16 cellular contexts compared by ENCODE assay signal in genomic region chr1:204322329-204322868, GRCh38. TPM values are rescaled to one million over a fixed set of nuclear protein-coding genes. Genes with fewer than 3 reads are reported as not detected.
DNase-seq lines count a peak whose midpoint lies in the region; ATAC-seq and TF ChIP-seq lines count a peak whose summit lies in the region.
"Had no signal": no experiment of that assay in that cellular context is flagged by ENCODE, and none has a peak within 500 bp of the region (broad histone marks: within the 10 kb centered on the region; RNA-seq: fewer than 3 reads in every experiment).

No MANE protein-coding gene starts in this region.

- H3K14ac ChIP-seq in mesenchymal stem cell (ENCODE audit: low read length in 2 of 2) = no peak overlapping the region

- H3K4ac ChIP-seq in mesenchymal stem cell (ENCODE audit: low read depth in 1 of 2, low read length in 2 of 2) = peak overlapping the region; percentile 83 to 88

- CTCF ChIA-PET in WTC11 (lab: Charles Lee) = interaction anchor here (0.7 to 1.6 kb wide), 7 partner anchors 19 to 115 kb away, joined by 3 to 7 read pairs (median 4); no protein-coding TSS in a partner anchor

- peak; percentile 51 for ATAC-seq in GM23338
- peak; percentile 78 for ATAC-seq in WTC11
- no peak for ATAC-seq in right cardiac atrium
- ATAC-seq: HepG2 had no signal

- H2AFZ ChIP-seq in GM23338 (no peak overlapping the region), mesenchymal stem cell (ENCODE audit: low read depth, low read length) (no peak overlapping the region), smooth muscle cell (ENCODE audit: low read depth) (no peak overlapping the region)

- H3K4me3 Mint-ChIP-seq in GM23338 (no peak overlapping the region), WTC11 (no peak overlapping the region)
- H3K4me3 Mint-ChIP-seq: B cell; CD4-positive, alpha-beta T cell had no signal

- H3F3A ChIP-seq in GM23338 (replicated peaks; ENCODE audit: low read depth) = no peaks in the 10 kb centered on the region
- peaks cover 10% of the 10 kb centered on the region for H3F3A ChIP-seq in smooth muscle cell (ENCODE audit: low read depth)

- H3K27ac Mint-ChIP-seq in GM23338 (no peak overlapping the region), WTC11 (no peak overlapping the region)
- H3K27ac Mint-ChIP-seq: B cell; CD4-positive, alpha-beta T cell had no signal

- POLR2A ChIA-PET in WTC11 (lab: Charles Lee) = no interaction called here

- WGBS in mesenchymal stem cell = 70% methylated on average over 8 of the region's 8 CpGs
- WGBS in smooth muscle cell (ENCODE audit: low lambda C conversion rate) = 72% methylated on average over 8 of the region's 8 CpGs
- WGBS in right cardiac atrium = 71% methylated on average over 8 of the region's 8 CpGs

- H3K4me1 ChIP-seq in GM23338 (ENCODE audit: insufficient read depth) = no peaks in the 10 kb centered on the region
- H3K4me1 ChIP-seq in mesenchymal stem cell (ENCODE audit: control insufficient read depth, insufficient read depth, low read depth, low read length) = peaks cover 10% of the 10 kb centered on the region
- peaks cover 46% of the 10 kb centered on the region for H3K4me1 ChIP-seq in smooth muscle cell (ENCODE audit: low read depth)
- peaks cover 2% of the 10 kb centered on the region for H3K4me1 ChIP-seq in right cardiac atrium (ENCODE audit: control insufficient read depth, insufficient read depth, low read length)

- H4K91ac ChIP-seq in mesenchymal stem cell (ENCODE audit: low read length) = peak overlapping the region; percentile 34

- H3K9me3 ChIP-seq in mesenchymal stem cell (ENCODE audit: control insufficient read depth, low read length) (no peaks in the 10 kb centered on the region), smooth muscle cell (replicated peaks; ENCODE audit: low read depth) (no peaks in the 10 kb centered on the region), right cardiac atrium (ENCODE audit: control insufficient read depth, low read length) (no peaks in the 10 kb centered on the region)

- no peaks in the 10 kb centered on the region for H3K79me1 ChIP-seq in mesenchymal stem cell (replicated peaks; ENCODE audit: low read length, poor library complexity, severe bottlenecking)

- peak overlapping the region; percentile 85 to 95 for H2BK12ac ChIP-seq in mesenchymal stem cell (ENCODE audit: low read length in 2 of 2)

- H3K4me2 ChIP-seq in GM23338 (no peak overlapping the region), mesenchymal stem cell (ENCODE audit: low read length, poor library complexity, severe bottlenecking) (no peak overlapping the region), smooth muscle cell (no peak overlapping the region)

- TF ChIP-seq CTCF in GM23338 (conservative IDR thresholded peaks at IDR 0.05; ENCODE audit: low read depth in 2 of 2) (no peak), WTC11 (IDR thresholded peaks at IDR 0.05) (no peak), smooth muscle cell (IDR thresholded peaks at IDR 0.05; ENCODE audit: borderline replicate concordance, insufficient read depth, poor library complexity, severe bottlenecking) (no peak)

- H3K9me3 Mint-ChIP-seq in GM23338 (no peaks in the 10 kb centered on the region; the same call in 2 of the 3 replicates), WTC11 (no peaks in the 10 kb centered on the region)
- H3K9me3 Mint-ChIP-seq: CD4-positive, alpha-beta T cell had no signal

- peak overlapping the region; percentile 35 for H2AK5ac ChIP-seq in mesenchymal stem cell (ENCODE audit: low read length, severe bottlenecking)

- peak overlapping the region; percentile 60 for H2BK15ac ChIP-seq in mesenchymal stem cell (ENCODE audit: low read depth, poor library complexity, severe bottlenecking)

- no peak overlapping the region for H2BK5ac ChIP-seq in mesenchymal stem cell (ENCODE audit: low read depth, low read length, poor library complexity, severe bottlenecking)

- H3K27me3 ChIP-seq in GM23338 (ENCODE audit: insufficient read depth) (no peaks in the 10 kb centered on the region), mesenchymal stem cell (ENCODE audit: control insufficient read depth in 1 of 2, insufficient read depth in 1 of 2, low read length in 2 of 2) (peaks cover 0 to 6% of the 10 kb centered on the region in 2 experiments), smooth muscle cell (ENCODE audit: low read depth) (no peaks in the 10 kb centered on the region), right cardiac atrium (ENCODE audit: control insufficient read depth, insufficient read depth) (no peaks in the 10 kb centered on the region)

- peak overlapping the region; percentile 84 to 99 for H3K18ac ChIP-seq in mesenchymal stem cell (ENCODE audit: low read depth in 1 of 2, low read length in 2 of 2)

- H3K79me2 ChIP-seq in GM23338 (replicated peaks; ENCODE audit: insufficient read depth) = no peaks in the 10 kb centered on the region
- H3K79me2 ChIP-seq in smooth muscle cell (ENCODE audit: low read depth) = no peaks in the 10 kb centered on the region

- peak overlapping the region; percentile 27 for H4K8ac ChIP-seq in mesenchymal stem cell (ENCODE audit: low read length)

- no peak overlapping the region for H3K4me3 ChIP-seq in GM23338
- H3K4me3 ChIP-seq in mesenchymal stem cell (ENCODE audit: insufficient read depth in 1 of 2, low read depth in 1 of 2, low read length in 2 of 2) = no peak overlapping the region
- H3K4me3 ChIP-seq in smooth muscle cell = no peak overlapping the region
- H3K4me3 ChIP-seq in right cardiac atrium (ENCODE audit: low read length) = no peak overlapping the region

- peak overlapping the region; percentile 29 for H3K9ac ChIP-seq in mesenchymal stem cell (ENCODE audit: low read length)
- H3K9ac ChIP-seq in smooth muscle cell (ENCODE audit: low read depth) = no peak overlapping the region

- H3K9me2 ChIP-seq in GM23338 (ENCODE audit: insufficient read depth) = peaks cover 4% of the 10 kb centered on the region; the same call in 1 of the 2 replicates

- H2BK120ac ChIP-seq in mesenchymal stem cell (ENCODE audit: low read depth, low read length) = peak overlapping the region; percentile 84

- H3K36me3 ChIP-seq in GM23338 (ENCODE audit: insufficient read depth) (no peaks in the 10 kb centered on the region), mesenchymal stem cell (ENCODE audit: control insufficient read depth in 1 of 2, insufficient read depth in 2 of 2, low read depth in 1 of 2, low read length in 2 of 2) (no peaks in the 10 kb centered on the region), smooth muscle cell (ENCODE audit: low read depth) (no peaks in the 10 kb centered on the region)

- no peak overlapping the region for H3K27ac ChIP-seq in GM23338 (ENCODE audit: low read depth)
- no peak overlapping the region for H3K27ac ChIP-seq in mesenchymal stem cell (ENCODE audit: low read length, poor library complexity, severe bottlenecking)
- peak overlapping the region; percentile 99 for H3K27ac ChIP-seq in smooth muscle cell (ENCODE audit: low read depth)
- no peak overlapping the region for H3K27ac ChIP-seq in right cardiac atrium (ENCODE audit: low read length)

- DNase-seq in GM23338 (ENCODE audit: low spot score) (no peak), WTC11 (ENCODE audit: low spot score) (no peak), mesenchymal stem cell (no peak), smooth muscle cell (lab: John Stamatoyannopoulos, UW; ENCODE audit: unreplicated experiment) (no peak), HUDEP-2 (lab: John Stamatoyannopoulos, UW; ENCODE audit: unreplicated experiment in 76 of 76) (no peak), right cardiac atrium (no peak), T1000 (lab: John Stamatoyannopoulos, UW) (no peak)
- DNase-seq: ACHN; Calu3; CD4-positive, alpha-beta T cell; Karpas-422; NCI-H1105 treated with DMSO at 0.1 percent for 48 hours; NCI-H187; NCI-H446 had no signal

- H3K4me1 Mint-ChIP-seq in GM23338 (peaks cover 17% of the 10 kb centered on the region), WTC11 (peaks cover 22% of the 10 kb centered on the region)
- H3K4me1 Mint-ChIP-seq: B cell had no signal

- intact Hi-C loops in right cardiac atrium (cut with DNase I) = no loop called here

- H3K27me3 Mint-ChIP-seq in GM23338 (ENCODE audit: insufficient read depth, low read depth, poor library complexity) (peaks cover 1% of the 10 kb centered on the region), WTC11 (ENCODE audit: low read depth) (no peaks in the 10 kb centered on the region)
- H3K27me3 Mint-ChIP-seq: CD4-positive, alpha-beta T cell had no signal

- H3K23ac ChIP-seq in mesenchymal stem cell (ENCODE audit: low read length in 2 of 2) = peak overlapping the region in 1 of 2 experiments; percentile 83

- H3K36me3 Mint-ChIP-seq in GM23338 (ENCODE audit: low read depth) = no peaks in the 10 kb centered on the region
- no peaks in the 10 kb centered on the region for H3K36me3 Mint-ChIP-seq in WTC11

- no peaks in the 10 kb centered on the region; the same call in 1 of the 2 replicates for H4K20me1 ChIP-seq in GM23338 (replicated peaks; ENCODE audit: insufficient read depth)
- no peaks in the 10 kb centered on the region for H4K20me1 ChIP-seq in smooth muscle cell (ENCODE audit: low read depth)

TF ChIP-seq in GM23338, 12 proteins besides CTCF, POLR2A, EP300 and RAD21:
- no peak for TF ChIP-seq EZH2 (IDR thresholded peaks at IDR 0.05; ENCODE audit: low read depth, unreplicated experiment)

TF ChIP-seq in WTC11, 78 proteins besides CTCF, POLR2A, EP300 and RAD21 (continues in another document):
- TF ChIP-seq ZNF219 (CRISPR knock-in tag; IDR thresholded peaks at IDR 0.05; ENCODE audit: borderline replicate concordance) (no peak), CREB1 (CRISPR knock-in tag; IDR thresholded peaks at IDR 0.05) (no peak), CDX4 (CRISPR knock-in tag; IDR thresholded peaks at IDR 0.05; ENCODE audit: borderline replicate concordance) (no peak), TP53 (CRISPR knock-in tag; IDR thresholded peaks at IDR 0.05) (no peak)

RNA-seq across cellular contexts. Expression of gene PLEKHA6, which starts 37.3 kb away (rescaled TPM):
- 4.3 and 6.2 TPM in 2 replicates for total RNA-seq in GM23338 (2014; rRNA removed; shearing (Covaris generic))
- polyA plus RNA-seq in GM23338 (2016; fragmentation: Nextera tagmentation; extraction: Ambion mirVana) (2.5 and 2.8 TPM in 2 replicates), smooth muscle cell (0.85 and 2.5 TPM in 2 replicates), right cardiac atrium (17.7 TPM)
- total RNA-seq in WTC11 (2021) (9.2 to 11.6 TPM (median 11.0 TPM) in 3 replicates), smooth muscle cell (0.45 and 0.67 TPM in 2 replicates), right cardiac atrium (10 to 100 TPM; 17.7 to 55.4 (median 37.7) TPM)
- polyA plus RNA-seq in mesenchymal stem cell (2013, experiment 1 of 2) = 4.0 TPM
- polyA plus RNA-seq in mesenchymal stem cell (2013, experiment 2 of 2) = 4.8 TPM

Comparison
In these comparisons a context has a peak if more than half of its experiments do, and no peak if none do; other contexts are left out.
1. ATAC-seq: peak in GM23338 (single experiment) and WTC11 (single experiment); none in right cardiac atrium (0 of 2).